Comparison of ENCODE assay signal across 7 cellular contexts in genomic region chr7:122238297-122238696, GRCh38.
DNase-seq lines count a peak whose midpoint lies in the region.
"Not testable (repeated sequence)": the region's sequence is repeated elsewhere in the genome, so short reads cannot be mapped to it uniquely, and the experiment has no call there.

No MANE protein-coding gene starts in this region.

- not testable (repeated sequence) for H3K36me3 ChIP-seq in ES-I3 (ENCODE audit: insufficient read depth, low read length); HUES64 (ENCODE audit: insufficient read depth, low read length); NT2/D1 (ENCODE audit: insufficient read depth, insufficient read length, low read length); iPS-15b (ENCODE audit: control insufficient read depth, insufficient read depth, low read length)

- not testable (repeated sequence) for H3K9me3 ChIP-seq in ES-I3 (ENCODE audit: control insufficient read depth, insufficient read depth, low read length); HUES64 (ENCODE audit: insufficient read depth, low read depth, low read length); NT2/D1 (ENCODE audit: insufficient read depth, low read length); iPS-15b (ENCODE audit: control insufficient read depth, insufficient read depth, low read length)

- H3K9ac ChIP-seq in ES-I3 (ENCODE audit: low read depth, low read length) (peak overlapping the region; percentile 43), HUES64 (ENCODE audit: low read depth, low read length) (peak overlapping the region; percentile 69), NT2/D1 (ENCODE audit: insufficient read length, low read depth) (peak overlapping the region; percentile 50)
- H3K9ac ChIP-seq in iPS-15b (ENCODE audit: low read depth, low read length) = not testable (repeated sequence)

- peak overlapping the region; percentile 50 for H3K4me3 ChIP-seq in HUES64 (ENCODE audit: low read length)
- peak overlapping the region; percentile 28 for H3K4me3 ChIP-seq in NT2/D1 (ENCODE audit: insufficient read length, low read depth)
- H3K4me3 ChIP-seq in iPS-15b (ENCODE audit: low read depth, low read length) = peak overlapping the region; percentile 14

- whole genome bisulfite sequencing in HUES64 = 84% methylated on average over 13 of the region's 13 CpGs

- DNase-seq in NCI-H1417 (lab: John Stamatoyannopoulos, UW) (peak in 2 of 3 experiments; percentile 10 to 53), NCI-H2227 treated with DMSO at 0.1 percent for 48 hours (lab: John Stamatoyannopoulos, UW) (peak; percentile 29), SW480 (ENCODE audit: low spot score) (peak; percentile 30)
- not testable (repeated sequence) for DNase-seq in NT2/D1 (ENCODE audit: low read depth, low spot score)

- H3K4me1 ChIP-seq in ES-I3 (ENCODE audit: insufficient read depth, low read length); HUES64 (ENCODE audit: insufficient read depth, low read length); NT2/D1 (ENCODE audit: insufficient read depth, insufficient read length); iPS-15b (ENCODE audit: control insufficient read depth, insufficient read depth, low read length): not testable (repeated sequence)

- H3K27me3 ChIP-seq in HUES64 (ENCODE audit: insufficient read depth, low read length); NT2/D1 (ENCODE audit: insufficient read depth, insufficient read length); iPS-15b (ENCODE audit: control insufficient read depth, insufficient read depth, low read length): not testable (repeated sequence)

- H3K27ac ChIP-seq in HUES64 (ENCODE audit: low read depth, low read length) = not testable (repeated sequence)
